In genomic region chr22:24400726-24401596, GRCh38 we compare ENCODE assay signal across 8 cellular contexts. TPM values are rescaled to one million over a fixed set of nuclear protein-coding genes. Genes with fewer than 3 reads are reported as not detected.
DNase-seq lines count a peak whose midpoint lies in the region; ATAC-seq and TF ChIP-seq lines count a peak whose summit lies in the region.

No MANE protein-coding gene starts in this region.

- peak overlapping the region; percentile 9 to 56; a peak in 1 of 4 replicates for H4K8ac ChIP-seq in IMR-90 (ENCODE audit: low read depth in 2 of 2, low read length in 2 of 2)

- no peak overlapping the region for H2AFZ ChIP-seq in IMR-90 (replicated peaks; ENCODE audit: low read length, poor library complexity)

- H4K20me1 ChIP-seq in IMR-90 (ENCODE audit: insufficient read depth, low read length), result peaks cover 4% of the 10 kb centered on the region

- H2AK5ac ChIP-seq in IMR-90 (ENCODE audit: low read depth, low read length), result peak overlapping the region; percentile 86

- WGBS in IMR-90 (ENCODE audit: extremely low coverage in 2 of 2, insufficient read length in 1 of 2), 2 experiments, result no CpG with 5 or more reads among the region's 9 CpGs
- 48 to 62% methylated on average over 9 of the region's 9 CpGs for WGBS in esophagus squamous epithelium, 2 donors

- no peak overlapping the region for H3K56ac ChIP-seq in IMR-90 (ENCODE audit: extremely low read depth, insufficient read depth, low read length)

- H3K4me2 ChIP-seq in IMR-90 (ENCODE audit: low read depth, low read length), result peak overlapping the region; percentile 52

- H2AK9ac ChIP-seq in IMR-90 (replicated peaks; ENCODE audit: low read depth, low read length, poor library complexity), result no peak overlapping the region

- H2BK120ac ChIP-seq in IMR-90 (ENCODE audit: low read depth, low read length), result peak overlapping the region; percentile 78

- H3K9me3 ChIP-seq in IMR-90 (ENCODE audit: control insufficient read depth, insufficient read depth, low read length), result no peaks in the 10 kb centered on the region
- no peaks in the 10 kb centered on the region for H3K9me3 ChIP-seq in esophagus squamous epithelium

- no TSS peak for BruUV-seq in IMR-90 (replicated peaks; lab: Mats Ljungman, UMichigan)

- H4K91ac ChIP-seq in IMR-90 (ENCODE audit: insufficient read depth, low read depth, low read length), result peak overlapping the region; percentile 6

- dilution Hi-C loops in IMR-90 (cut with HindIII; ENCODE audit: low sequenced_read_pairs, unreplicated experiment), result no loop called here

- peak overlapping the region; percentile 43 for H2BK15ac ChIP-seq in IMR-90 (ENCODE audit: low read depth, low read length)

- peaks cover 49% of the 10 kb centered on the region for H3K9me1 ChIP-seq in IMR-90 (ENCODE audit: insufficient read depth, low read length)

- H3K23ac ChIP-seq in IMR-90 (ENCODE audit: low read depth, low read length), result peak overlapping the region; percentile 21

- CTCF ChIA-PET in IMR-90 (lab: Yijun Ruan, JAX), result interaction anchor here (0.5 to 0.6 kb wide), 2 partner anchors 47 to 49 kb away, joined by 3 read pairs; no protein-coding TSS in a partner anchor

- H3K27ac ChIP-seq in IMR-90 (ENCODE audit: insufficient read depth, low read length) (no peak overlapping the region), esophagus squamous epithelium (peak overlapping the region in 3 of 4 donors; percentile 36 to 71 (median 56))

- intact Hi-C loops in IMR-90 (cut with micrococcal nuclease), result no loop called here
- intact Hi-C loops in esophagus squamous epithelium (cut with DNase I), result no loop called here
- intact Hi-C loops in sciatic nerve (cut with DNase I), result no loop called here

- POLR2A ChIA-PET in IMR-90 (lab: Charles Lee; ENCODE audit: unreplicated experiment), result no interaction called here

- peak overlapping the region; percentile 32; the same call in 1 of the 2 replicates for H3K18ac ChIP-seq in IMR-90 (ENCODE audit: low read depth, low read length)

- ATAC-seq in GM18511 (IDR thresholded peaks at IDR 0.05; ENCODE audit: unreplicated experiment), result peak; percentile 44
- peak; percentile 18; the same call in 1 of the 2 replicates for ATAC-seq in IMR-90 (ENCODE audit: low read depth)
- peak; percentile 18 for ATAC-seq in sciatic nerve

- in situ Hi-C loops in IMR-90 (cut with MboI; ENCODE audit: low sequenced_read_pairs), result no loop called here

- no peak for TF ChIP-seq CTCF in IMR-90 (conservative IDR thresholded peaks at IDR 0.05; ENCODE audit: low read depth, low read length)
- no peak for TF ChIP-seq CTCF in esophagus squamous epithelium (IDR thresholded peaks at IDR 0.05)

- H3K36me3 ChIP-seq in IMR-90 (ENCODE audit: control insufficient read depth, insufficient read depth, low read length), result peaks cover 12% of the 10 kb centered on the region
- H3K36me3 ChIP-seq in esophagus squamous epithelium, result peaks cover 0 to 66% (median 0%) of the 10 kb centered on the region in 3 donors

- H3K4ac ChIP-seq in IMR-90 (ENCODE audit: low read depth, low read length), result peak overlapping the region; percentile 89

- H2BK5ac ChIP-seq in IMR-90 (ENCODE audit: low read depth, low read length, poor library complexity, severe bottlenecking), result peak overlapping the region; percentile 7

- peak overlapping the region; percentile 58 for H2BK20ac ChIP-seq in IMR-90 (ENCODE audit: low read depth, low read length)

- peak overlapping the region; percentile 3; the same call in 1 of the 2 replicates for H4K5ac ChIP-seq in IMR-90 (ENCODE audit: low read depth, low read length)

- DNase-seq in IMR-90 (peak; percentile 45), esophagus squamous epithelium (lab: John Stamatoyannopoulos, UW) (no peak), sciatic nerve (ENCODE audit: low spot score) (no peak), NCI-H146 treated with DMSO at 0.1 percent for 48 hours (lab: John Stamatoyannopoulos, UW; ENCODE audit: unreplicated experiment) (no peak), globus pallidus (ENCODE audit: low spot score) (no peak), NCI-H1694 treated with DMSO at 0.1 percent for 48 hours (lab: John Stamatoyannopoulos, UW) (no peak), SHP77 (lab: John Stamatoyannopoulos, UW) (no peak)

- H3K27me3 ChIP-seq in IMR-90 (ENCODE audit: control insufficient read depth, insufficient read depth, low read length) (no peaks in the 10 kb centered on the region), esophagus squamous epithelium (no peaks in the 10 kb centered on the region)

- H3K4me1 ChIP-seq in IMR-90 (ENCODE audit: control insufficient read depth, insufficient read depth, low read length) (peaks cover 33% of the 10 kb centered on the region), esophagus squamous epithelium (peaks cover 0 to 38% (median 27%) of the 10 kb centered on the region in 3 donors)

- TF ChIP-seq RAD21 in IMR-90 (IDR thresholded peaks at IDR 0.05; ENCODE audit: low read length), result no peak

- peak overlapping the region; percentile 72 for H3K14ac ChIP-seq in IMR-90 (replicated peaks; ENCODE audit: low read depth, low read length)

- H3K79me1 ChIP-seq in IMR-90 (ENCODE audit: low read depth in 1 of 2, low read length in 2 of 2), result peaks cover 19 to 79% of the 10 kb centered on the region in 2 experiments

- TF ChIP-seq POLR2A in IMR-90 (IDR thresholded peaks at IDR 0.05; ENCODE audit: low read depth, low read length) (no peak), esophagus squamous epithelium (IDR thresholded peaks at IDR 0.05) (peak in 1 of 4 donors; percentile 12)

- H3K4me3 ChIP-seq in IMR-90 (ENCODE audit: insufficient read depth, low read depth, low read length) (no peak overlapping the region), esophagus squamous epithelium (peak overlapping the region in 1 of 4 donors; percentile 39)

- no peak overlapping the region for H3K9ac ChIP-seq in IMR-90 (ENCODE audit: low read depth, low read length)

TF ChIP-seq in IMR-90, 13 proteins besides CTCF, POLR2A, EP300 and RAD21:
- TF ChIP-seq CHD1 (IDR thresholded peaks at IDR 0.05; ENCODE audit: low read depth, low read length) (no peak), BHLHE40 (IDR thresholded peaks at IDR 0.05; ENCODE audit: low read depth, low read length) (peak; percentile 65; the same call in 1 of the 2 replicates)

RNA-seq across cellular contexts. Expression of gene ADORA2A, which starts 26.4 kb away (rescaled TPM):
- total RNA-seq in IMR-90 (2012; rRNA removed), result 0.28 and 0.36 TPM in 2 replicates
- polyA plus RNA-seq in IMR-90 (2012; rRNA removed), result 0.76 and 1.1 TPM in 2 replicates
- polyA plus RNA-seq in IMR-90 (2012; cell fraction: cytosol; rRNA removed), result 1.3 and 1.6 TPM in 2 replicates
- 2.9 and 7.6 TPM in 2 replicates for polyA plus RNA-seq in IMR-90 (2012; cell fraction: nucleus; rRNA removed; ENCODE audit: low replicate concordance)
- total RNA-seq in esophagus squamous epithelium, result 1 to 10 TPM; 1.0 to 4.0 (median 2.4) TPM
- 8.4 TPM for total RNA-seq in sciatic nerve
